ENCODE assay signal across 23 cellular contexts in genomic region chr4:177509346-177509745, GRCh38.
A peak's percentile ranks its signal among the peaks of the same experiment; 100 is the strongest.
DNase-seq lines count a peak whose midpoint lies in the region; ATAC-seq, FAIRE-seq and TF ChIP-seq lines count a peak whose summit lies in the region.
"Had no signal": no experiment of that assay in that cellular context is flagged by ENCODE, and none has a peak within 500 bp of the region (broad histone marks: within the 10 kb centered on the region; RNA-seq: fewer than 3 reads in every experiment).

No MANE protein-coding gene starts in this region.

- H3K36me3 ChIP-seq in RWPE2 (ENCODE audit: low read depth) (no peaks in the 10 kb centered on the region), keratinocyte (ENCODE audit: control insufficient read depth in 2 of 2, extremely low read depth in 1 of 2, insufficient read depth in 2 of 2, low read length in 2 of 2) (no peaks in the 10 kb centered on the region), small intestine (ENCODE audit: control insufficient read depth in 2 of 2, insufficient read depth in 2 of 2, low read length in 2 of 2) (no peaks in the 10 kb centered on the region)
- H3K36me3 ChIP-seq: BE2C; BLaER1 treated with 17β-estradiol and CSF1 and Interleukin-3, amounts not matched to agents 10 nM and 100 nM had no signal

- no peak overlapping the region for H3K4me3 ChIP-seq in RWPE2 (ENCODE audit: severe bottlenecking)
- no peak overlapping the region for H3K4me3 ChIP-seq in keratinocyte (ENCODE audit: control insufficient read depth in 2 of 3, extremely low read depth in 1 of 3, insufficient read depth in 2 of 3, low read depth in 1 of 3, low read length in 3 of 3)
- H3K4me3 ChIP-seq in small intestine (ENCODE audit: low read depth in 1 of 2, low read length in 2 of 2) = no peak overlapping the region
- H3K4me3 ChIP-seq: A549; BLaER1 treated with 17β-estradiol and CSF1 and Interleukin-3, amounts not matched to agents 10 nM and 100 nM; GM23338 had no signal

- WGBS in small intestine, 3 donors = 18 to 53% (median 49%) methylated on average over 2 of the region's 2 CpGs

- DNase-seq in NCI-H146 (lab: John Stamatoyannopoulos, UW) (peak; percentile 33), RWPE2 (ENCODE audit: low spot score) (no peak), keratinocyte (ENCODE audit: low read depth, low spot score) (no peak), small intestine (peak; percentile 72), EL (no peak)
- DNase-seq: 8988T; ACHN; AML-193; BE2C; Calu3; CD4-positive, alpha-beta T cell; COR-L47; DMS53; DMS79 treated with DMSO at 0.1 percent for 48 hours; H9 had no signal

- H3K27me3 ChIP-seq in RWPE2 (ENCODE audit: insufficient read depth, poor library complexity, severe bottlenecking) (no peaks in the 10 kb centered on the region), keratinocyte (ENCODE audit: control insufficient read depth, extremely low read depth, insufficient read depth, low read length) (no peaks in the 10 kb centered on the region), small intestine (ENCODE audit: control insufficient read depth in 2 of 2, insufficient read depth in 2 of 2, low read length in 2 of 2) (no peaks in the 10 kb centered on the region)
- H3K27me3 ChIP-seq: BE2C; BLaER1 treated with 17β-estradiol and CSF1 and Interleukin-3, amounts not matched to agents 10 nM and 100 nM had no signal

- no peaks in the 10 kb centered on the region for H4K20me1 ChIP-seq in keratinocyte (ENCODE audit: control insufficient read depth, extremely low read depth, insufficient read depth, low read length)
- H4K20me1 ChIP-seq: BLaER1 treated with 17β-estradiol and CSF1 and Interleukin-3, amounts not matched to agents 10 nM and 100 nM had no signal

- H3K4me2 ChIP-seq in keratinocyte (ENCODE audit: control insufficient read depth, extremely low read depth, insufficient read depth, low read depth, low read length) = no peak overlapping the region
- H3K4me2 ChIP-seq: A549; BLaER1 treated with 17β-estradiol and CSF1 and Interleukin-3, amounts not matched to agents 10 nM and 100 nM; GM23338 had no signal

- H3K9me1 ChIP-seq in keratinocyte (ENCODE audit: control insufficient read depth, extremely low read depth, insufficient read depth, low read length) = no peaks in the 10 kb centered on the region

- no peak overlapping the region for H3K9ac ChIP-seq in keratinocyte (ENCODE audit: control insufficient read depth, extremely low read depth, insufficient read depth, low read length)
- H3K9ac ChIP-seq: BLaER1 treated with 17β-estradiol and CSF1 and Interleukin-3, amounts not matched to agents 10 nM and 100 nM had no signal

- H3K27ac ChIP-seq in RWPE2 (ENCODE audit: poor library complexity, severe bottlenecking) (no peak overlapping the region), keratinocyte (ENCODE audit: control insufficient read depth, insufficient read depth, low read length) (no peak overlapping the region), small intestine (ENCODE audit: low read depth in 1 of 2, low read length in 1 of 2) (no peak overlapping the region)
- H3K27ac ChIP-seq: A549; BLaER1 treated with 17β-estradiol and CSF1 and Interleukin-3, amounts not matched to agents 10 nM and 100 nM had no signal

- FAIRE-seq in keratinocyte (lab: Jason Lieb, UNC) (peak; percentile 29), small intestine (lab: Jason Lieb, UNC) (no peak)
- FAIRE-seq: A549, G401.6, GM12892 had no signal

- H3K9me3 ChIP-seq in RWPE2 (ENCODE audit: severe bottlenecking) (no peaks in the 10 kb centered on the region), keratinocyte (ENCODE audit: control insufficient read depth, low read depth, low read length) (no peaks in the 10 kb centered on the region), small intestine (ENCODE audit: control insufficient read depth, low read depth) (no peaks in the 10 kb centered on the region)
- H3K9me3 ChIP-seq: A549; BE2C; BLaER1 treated with 17β-estradiol and CSF1 and Interleukin-3, amounts not matched to agents 10 nM and 100 nM had no signal

- dilution Hi-C loops in keratinocyte (cut with MboI; ENCODE audit: extremely low pct_ligation_motif_present, low sequenced_read_pairs) = no loop called here

- H3K4me1 ChIP-seq in RWPE2 (ENCODE audit: insufficient read depth, poor library complexity, severe bottlenecking) (peaks cover 30% of the 10 kb centered on the region), keratinocyte (ENCODE audit: control insufficient read depth, extremely low read depth, insufficient read depth, low read length) (peaks cover 13% of the 10 kb centered on the region), small intestine (ENCODE audit: control insufficient read depth in 2 of 2, insufficient read depth in 1 of 2, low read depth in 1 of 2, low read length in 1 of 2) (peaks cover 0 to 3% of the 10 kb centered on the region in 2 donors)
- H3K4me1 ChIP-seq: A549; BE2C; BLaER1 treated with 17β-estradiol and CSF1 and Interleukin-3, amounts not matched to agents 10 nM and 100 nM had no signal

- peak; percentile 19; the same call in 1 of the 3 replicates for ATAC-seq in RWPE2 (ENCODE audit: low read depth)
- ATAC-seq in HG03159 (IDR thresholded peaks at IDR 0.05; ENCODE audit: unreplicated experiment) = no peak
- no peak for ATAC-seq in GM21360 (IDR thresholded peaks at IDR 0.05; ENCODE audit: unreplicated experiment)
- ATAC-seq: A549, GM23338, HCT116 had no signal

- TF ChIP-seq CTCF in RWPE2 (IDR thresholded peaks at IDR 0.05; ENCODE audit: poor library complexity, severe bottlenecking) (no peak), keratinocyte (optimal IDR thresholded peaks at IDR 0.05 in 1 of 3, IDR thresholded peaks at IDR 0.05 in 1 of 3, conservative IDR thresholded peaks at IDR 0.05 in 1 of 3; ENCODE audit: extremely low read depth in 1 of 3, insufficient read depth in 2 of 3, low read length in 3 of 3) (no peak)

- peak overlapping the region; percentile 16 for H2AFZ ChIP-seq in keratinocyte (ENCODE audit: control insufficient read depth, low read length)
- H2AFZ ChIP-seq: GM23338 had no signal

- H3K79me2 ChIP-seq in keratinocyte (ENCODE audit: control insufficient read depth, insufficient read depth, low read length) = no peaks in the 10 kb centered on the region

Comparison
In these comparisons a context has a peak if more than half of its experiments do, and no peak if none do; other contexts are left out.
1. DNase-seq: peak in NCI-H146 (single experiment) and small intestine (single experiment); none in RWPE2 (single experiment), keratinocyte (single experiment) and EL (single experiment).